18 cellular contexts compared by ENCODE assay signal in the genomic region with DNA sequence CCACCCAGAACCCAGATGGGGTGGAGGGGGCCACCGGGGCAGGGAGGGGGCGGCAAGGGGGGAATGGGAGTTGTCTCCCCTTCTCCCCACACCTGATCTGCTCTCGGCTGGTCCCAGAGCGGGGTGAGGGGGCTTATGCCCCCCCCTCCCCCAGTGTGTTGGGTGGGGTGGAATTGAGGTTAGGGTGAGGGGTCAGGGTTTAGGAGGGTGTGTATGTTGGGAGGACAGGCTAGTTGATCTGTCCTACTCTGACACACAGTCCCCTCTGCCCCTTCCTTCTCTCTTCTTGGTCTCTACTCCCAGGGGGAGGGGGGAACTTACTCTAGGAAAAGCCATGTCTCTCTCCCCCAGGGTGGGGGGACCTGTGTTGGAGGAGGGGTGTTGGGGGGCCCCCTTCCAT. TPM values are rescaled to one million over a fixed set of nuclear protein-coding genes. Genes with fewer than 3 reads are reported as not detected.
A peak's percentile ranks its signal among the peaks of the same experiment; 100 is the strongest.
DNase-seq lines count a peak whose midpoint lies in the region; ATAC-seq and TF ChIP-seq lines count a peak whose summit lies in the region.
"Had no signal": no experiment of that assay in that cellular context is flagged by ENCODE, and none has a peak within 500 bp of the region (broad histone marks: within the 10 kb centered on the region; RNA-seq: fewer than 3 reads in every experiment).

No MANE protein-coding gene starts in this region.

- peaks cover 30% of the 10 kb centered on the region for H3K79me2 ChIP-seq in HCT116 (ENCODE audit: insufficient read depth, low read length)

- peaks cover 9% of the 10 kb centered on the region for H3K36me3 Mint-ChIP-seq in activated naive CD4-positive, alpha-beta T cell treated with anti-CD3 and anti-CD28 coated beads, Interleukin-2, amount 50 U/mL, for 24 hours
- H3K36me3 Mint-ChIP-seq in effector memory CD8-positive, alpha-beta T cell (ENCODE audit: insufficient read depth), result peaks cover 36% of the 10 kb centered on the region
- peaks cover 38% of the 10 kb centered on the region for H3K36me3 Mint-ChIP-seq in stimulated activated memory B cell treated with anti-CD40 and anti-IgM and Interleukin-4, amounts not matched to agents 10 μg/mL and 1 μg/mL and 100 μg/mL, for 72 hours

- CTCF ChIA-PET in HCT116 (lab: Charles Lee), result no interaction called here

- H3K27me3 ChIP-seq in HCT116 (ENCODE audit: insufficient read depth, low read length), result no peaks in the 10 kb centered on the region
- H3K27me3 ChIP-seq: esophagus squamous epithelium had no signal

- no peak overlapping the region for H3K4me3 ChIP-seq in HCT116 (replicated peaks in 1 of 2; ENCODE audit: low read depth in 1 of 2, low read length in 2 of 2)

- no peaks in the 10 kb centered on the region for H3K9me3 ChIP-seq in HCT116 (ENCODE audit: control insufficient read depth in 1 of 2, insufficient read depth in 1 of 2, low read depth in 1 of 2, low read length in 2 of 2)
- H3K9me3 ChIP-seq: esophagus squamous epithelium had no signal

- H4K20me1 ChIP-seq in HCT116 (ENCODE audit: insufficient read depth), result no peaks in the 10 kb centered on the region

- H3K27me3 Mint-ChIP-seq in activated naive CD4-positive, alpha-beta T cell treated with anti-CD3 and anti-CD28 coated beads, Interleukin-2, amount 50 U/mL, for 24 hours, result no peaks in the 10 kb centered on the region
- no peaks in the 10 kb centered on the region for H3K27me3 Mint-ChIP-seq in effector memory CD8-positive, alpha-beta T cell
- H3K27me3 Mint-ChIP-seq in stimulated activated memory B cell treated with anti-CD40 and anti-IgM and Interleukin-4, amounts not matched to agents 10 μg/mL and 1 μg/mL and 100 μg/mL, for 72 hours, result no peaks in the 10 kb centered on the region
- H3K27me3 Mint-ChIP-seq: progenitor cell of endocrine pancreas had no signal

- H2AFZ ChIP-seq in HCT116 (ENCODE audit: low read depth, low read length, poor library complexity, severe bottlenecking), result no peak overlapping the region

- ATAC-seq in HCT116 (no peak), GM21390 (IDR thresholded peaks at IDR 0.05; ENCODE audit: unreplicated experiment) (no peak), HG02623 (IDR thresholded peaks at IDR 0.05; ENCODE audit: unreplicated experiment) (no peak)
- ATAC-seq in effector memory CD8-positive, alpha-beta T cell (replicated peaks), result no peak
- ATAC-seq in stimulated activated memory B cell treated with anti-CD40 and anti-IgM and Interleukin-4, amounts not matched to agents 10 μg/mL and 1 μg/mL and 100 μg/mL, for 72 hours, result no peak

- intact Hi-C loops in HCT116 (cut with micrococcal nuclease), result no loop called here

- RAD21 ChIA-PET in HCT116 (lab: Charles Lee; ENCODE audit: low non-redundant PET in 1 of 2, low total read pairs in 2 of 2, uncharacterized antibody in 2 of 2, unreplicated experiment in 2 of 2), result no interaction called here

- peak overlapping the region; percentile 12 for H3K27ac Mint-ChIP-seq in activated naive CD4-positive, alpha-beta T cell treated with anti-CD3 and anti-CD28 coated beads, Interleukin-2, amount 50 U/mL, for 24 hours
- peak overlapping the region; percentile 93 to 95 for H3K27ac Mint-ChIP-seq in effector memory CD8-positive, alpha-beta T cell
- peak overlapping the region; percentile 42 for H3K27ac Mint-ChIP-seq in stimulated activated memory B cell treated with anti-CD40 and anti-IgM and Interleukin-4, amounts not matched to agents 10 μg/mL and 1 μg/mL and 100 μg/mL, for 72 hours
- H3K27ac Mint-ChIP-seq: progenitor cell of endocrine pancreas had no signal

- TF ChIP-seq CTCF in HCT116 (IDR thresholded peaks at IDR 0.05 in 2 of 3, conservative IDR thresholded peaks at IDR 0.05 in 1 of 3; ENCODE audit: borderline replicate concordance in 1 of 3, insufficient read depth in 1 of 3, low read depth in 2 of 3, low read length in 2 of 3), result no peak

- peaks cover 5 to 11% of the 10 kb centered on the region in 2 experiments; a peak in 3 of 4 replicates for H3K4me1 ChIP-seq in HCT116 (ENCODE audit: control insufficient read depth in 1 of 2, insufficient read depth in 2 of 2, low read length in 2 of 2)

- no peak for DNase-seq in activated naive CD4-positive, alpha-beta T cell treated with anti-CD3 and anti-CD28 coated beads, Interleukin-2, amount 50 U/mL, for 16 hours
- DNase-seq in HCT116 (ENCODE audit: low read depth, low spot score) (no peak), KBM-7 (no peak)
- no peak for DNase-seq in effector memory CD8-positive, alpha-beta T cell
- DNase-seq: activated CD4-positive, alpha-beta T cell treated with anti-CD3 and anti-CD28 coated beads, Interleukin-2, amount 50 U/mL, for 48 hours; activated naive CD4-positive, alpha-beta T cell treated with anti-CD3 and anti-CD28 coated beads for 36 hours; activated T-cell treated with anti-CD3 and anti-CD28 coated beads for 4 hours; DMS79 treated with DMSO at 0.1 percent for 48 hours; esophagus squamous epithelium; NCI-H1694 treated with DMSO at 0.1 percent for 48 hours; NCI-H748 treated with DMSO at 0.1 percent for 48 hours; nephron progenitor cell; SIG-M5 had no signal

- no peak overlapping the region for H3K27ac ChIP-seq in HCT116 (ENCODE audit: low read depth, low read length)

- POLR2A ChIA-PET in HCT116 (lab: Charles Lee), result no interaction called here

- no peak overlapping the region for H3K9ac ChIP-seq in HCT116 (ENCODE audit: low read length)

- H3K9me3 Mint-ChIP-seq in activated naive CD4-positive, alpha-beta T cell treated with anti-CD3 and anti-CD28 coated beads, Interleukin-2, amount 50 U/mL, for 24 hours, result no peaks in the 10 kb centered on the region
- H3K9me3 Mint-ChIP-seq in effector memory CD8-positive, alpha-beta T cell, result no peaks in the 10 kb centered on the region
- no peaks in the 10 kb centered on the region for H3K9me3 Mint-ChIP-seq in stimulated activated memory B cell treated with anti-CD40 and anti-IgM and Interleukin-4, amounts not matched to agents 10 μg/mL and 1 μg/mL and 100 μg/mL, for 72 hours
- H3K9me3 Mint-ChIP-seq: activated naive CD4-positive, alpha-beta T cell treated with anti-CD3 and anti-CD28 coated beads for 36 hours; nephron progenitor cell had no signal

- H3K4me3 Mint-ChIP-seq in activated naive CD4-positive, alpha-beta T cell treated with anti-CD3 and anti-CD28 coated beads, Interleukin-2, amount 50 U/mL, for 24 hours, result no peak overlapping the region
- H3K4me3 Mint-ChIP-seq in effector memory CD8-positive, alpha-beta T cell, result peak overlapping the region in 1 of 2 donors; percentile 14
- H3K4me3 Mint-ChIP-seq in stimulated activated memory B cell treated with anti-CD40 and anti-IgM and Interleukin-4, amounts not matched to agents 10 μg/mL and 1 μg/mL and 100 μg/mL, for 72 hours, result no peak overlapping the region

- peak overlapping the region; percentile 98; the same call in 1 of the 2 replicates for H3K4me2 ChIP-seq in HCT116 (ENCODE audit: low read length)

- in situ Hi-C loops in KBM-7 (cut with MboI; ENCODE audit: low pct_unique_long_range_greater_than_20kb, low sequenced_read_pairs), result no loop called here

- BruUV-seq in HCT116 (replicated peaks; lab: Mats Ljungman, UMichigan), result no TSS peak

- peaks cover 58% of the 10 kb centered on the region for H3K4me1 Mint-ChIP-seq in activated naive CD4-positive, alpha-beta T cell treated with anti-CD3 and anti-CD28 coated beads, Interleukin-2, amount 50 U/mL, for 24 hours
- H3K4me1 Mint-ChIP-seq in effector memory CD8-positive, alpha-beta T cell (ENCODE audit: low read depth in 2 of 2), result peaks cover 29 to 49% of the 10 kb centered on the region in 2 donors
- H3K4me1 Mint-ChIP-seq in stimulated activated memory B cell treated with anti-CD40 and anti-IgM and Interleukin-4, amounts not matched to agents 10 μg/mL and 1 μg/mL and 100 μg/mL, for 72 hours, result peaks cover 45% of the 10 kb centered on the region

- H3K9me2 ChIP-seq in HCT116 (ENCODE audit: insufficient read depth), result no peaks in the 10 kb centered on the region

- no peak for TF ChIP-seq POLR2A in HCT116 (IDR thresholded peaks at IDR 0.05; ENCODE audit: borderline replicate concordance, extremely low read depth, insufficient read depth, insufficient read length)

- no peak for TF ChIP-seq RAD21 in HCT116 (IDR thresholded peaks at IDR 0.05; ENCODE audit: low read depth)

- peaks cover 4 to 14% of the 10 kb centered on the region in 2 experiments; a peak in 3 of 4 replicates for H3K36me3 ChIP-seq in HCT116 (ENCODE audit: control insufficient read depth in 1 of 2, insufficient read depth in 2 of 2, low read length in 2 of 2)

TF ChIP-seq in HCT116, 20 proteins besides CTCF, POLR2A, EP300 and RAD21 (continues in another document):
- TF ChIP-seq YY1 (IDR thresholded peaks at IDR 0.05; ENCODE audit: extremely low read depth, insufficient replicate concordance, low read depth, low read length) (no peak), FOSL1 (IDR thresholded peaks at IDR 0.05; ENCODE audit: low read depth) (no peak)
- TF ChIP-seq, protein P1, sequence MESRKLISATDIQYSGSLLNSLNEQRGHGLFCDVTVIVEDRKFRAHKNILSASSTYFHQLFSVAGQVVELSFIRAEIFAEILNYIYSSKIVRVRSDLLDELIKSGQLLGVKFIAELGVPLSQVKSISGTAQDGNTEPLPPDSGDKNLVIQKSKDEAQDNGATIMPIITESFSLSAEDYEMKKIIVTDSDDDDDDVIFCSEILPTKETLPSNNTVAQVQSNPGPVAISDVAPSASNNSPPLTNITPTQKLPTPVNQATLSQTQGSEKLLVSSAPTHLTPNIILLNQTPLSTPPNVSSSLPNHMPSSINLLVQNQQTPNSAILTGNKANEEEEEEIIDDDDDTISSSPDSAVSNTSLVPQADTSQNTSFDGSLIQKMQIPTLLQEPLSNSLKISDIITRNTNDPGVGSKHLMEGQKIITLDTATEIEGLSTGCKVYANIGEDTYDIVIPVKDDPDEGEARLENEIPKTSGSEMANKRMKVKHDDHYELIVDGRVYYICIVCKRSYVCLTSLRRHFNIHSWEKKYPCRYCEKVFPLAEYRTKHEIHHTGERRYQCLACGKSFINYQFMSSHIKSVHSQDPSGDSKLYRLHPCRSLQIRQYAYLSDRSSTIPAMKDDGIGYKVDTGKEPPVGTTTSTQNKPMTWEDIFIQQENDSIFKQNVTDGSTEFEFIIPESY (IDR thresholded peaks at IDR 0.05; ENCODE audit: extremely low read depth, insufficient replicate concordance, low read length), result no peak

RNA-seq across cellular contexts. Expression of a gene that starts 1.9 kb away (rescaled TPM):
- 14.2 TPM for total RNA-seq in HCT116 (2021; ENCODE audit: unreplicated experiment)
- 9.1 and 11.0 TPM in 2 replicates for polyA plus RNA-seq in HCT116 (2012)

RNA-seq across cellular contexts. Expression of a gene that starts 32.6 kb away (rescaled TPM):
- 11.5 TPM for total RNA-seq in HCT116 (2021; ENCODE audit: unreplicated experiment)
- polyA plus RNA-seq in HCT116 (2012), result 6.9 and 8.0 TPM in 2 replicates

RNA-seq across cellular contexts. Expression of a gene that starts 34.6 kb away (rescaled TPM):
- total RNA-seq in HCT116 (2021; ENCODE audit: unreplicated experiment), result 186 TPM
- polyA plus RNA-seq in HCT116 (2012), result 184 and 226 TPM in 2 replicates

RNA-seq across cellular contexts. Expression of a gene that starts 41.7 kb away (rescaled TPM):
- total RNA-seq in HCT116 (2021; ENCODE audit: unreplicated experiment), result 40.2 TPM
- polyA plus RNA-seq in HCT116 (2012), result 44.1 and 49.9 TPM in 2 replicates

Comparison
In these comparisons a context has a peak if more than half of its experiments do, and no peak if none do; other contexts are left out.
1. H3K27ac Mint-ChIP-seq: peak in every context shown above with its lines; median percentile 94 in effector memory CD8-positive, alpha-beta T cell; 42 in stimulated activated memory B cell treated with anti-CD40 and anti-IgM and Interleukin-4, amounts not matched to agents 10 μg/mL and 1 μg/mL and 100 μg/mL, for 72 hours; 12 in activated naive CD4-positive, alpha-beta T cell treated with anti-CD3 and anti-CD28 coated beads, Interleukin-2, amount 50 U/mL, for 24 hours.